22 cellular contexts compared by ENCODE assay signal in genomic region chr4:150773032-150773431, GRCh38.
A peak's percentile ranks its signal among the peaks of the same experiment; 100 is the strongest.
DNase-seq lines count a peak whose midpoint lies in the region; TF ChIP-seq lines count a peak whose summit lies in the region.
"Had no signal": no experiment of that assay in that cellular context is flagged by ENCODE, and none has a peak within 500 bp of the region (broad histone marks: within the 10 kb centered on the region; RNA-seq: fewer than 3 reads in every experiment).

No MANE protein-coding gene starts in this region.

- H3K79me2 ChIP-seq in SK-N-SH (ENCODE audit: insufficient read depth) = no peaks in the 10 kb centered on the region

- no peak overlapping the region for H3K9ac ChIP-seq in SK-N-SH
- H3K9ac ChIP-seq: BLaER1 had no signal

- H3F3A ChIP-seq in SK-N-SH (replicated peaks; ENCODE audit: insufficient read depth) = peaks cover 8% of the 10 kb centered on the region

- TF ChIP-seq CTCF in BE2C (IDR thresholded peaks at IDR 0.05; ENCODE audit: low read depth, low read length) (peak; percentile 9; the same call in 1 of the 2 replicates), SK-N-SH (IDR thresholded peaks at IDR 0.05) (no peak)

- peaks cover 21% of the 10 kb centered on the region for H3K4me1 ChIP-seq in BE2C
- H3K4me1 ChIP-seq in SK-N-SH (ENCODE audit: control insufficient read depth in 1 of 2, insufficient read depth in 2 of 2, low read depth in 1 of 2, low read length in 1 of 2) = peaks cover 0 to 10% of the 10 kb centered on the region in 2 experiments; a peak in 2 of 4 replicates

- CTCF ChIA-PET in SK-N-SH (lab: Yijun Ruan, JAX) = no interaction called here

- WGBS in SK-N-SH (ENCODE audit: low lambda C conversion rate) = 60% methylated on average over 4 of the region's 4 CpGs

- H3K27me3 ChIP-seq in BE2C = no peaks in the 10 kb centered on the region
- H3K27me3 ChIP-seq in SK-N-SH (ENCODE audit: insufficient read depth) = no peaks in the 10 kb centered on the region
- H3K27me3 ChIP-seq: BLaER1 had no signal

- peak in 1 of 2 experiments; percentile 81; a peak in 2 of 4 replicates for TF ChIP-seq EP300 in SK-N-SH (IDR thresholded peaks at IDR 0.05; ENCODE audit: borderline replicate concordance in 1 of 2, low read depth in 1 of 2, low read length in 1 of 2)

- peak overlapping the region in 1 of 2 experiments; percentile 60; a peak in 1 of 4 replicates for H3K27ac ChIP-seq in SK-N-SH (ENCODE audit: low read depth in 2 of 2, low read length in 1 of 2)
- H3K27ac ChIP-seq: 22Rv1, A549, BLaER1 had no signal

- H3K4me3 ChIP-seq in BE2C (ENCODE audit: low read depth, low read length) (no peak overlapping the region), SK-N-SH (ENCODE audit: low read depth in 2 of 2, low read length in 1 of 2) (no peak overlapping the region)
- H3K4me3 ChIP-seq: A549, BLaER1, GM12878 had no signal

- H3K4me2 ChIP-seq in SK-N-SH = no peak overlapping the region
- H3K4me2 ChIP-seq: A549, BLaER1 had no signal

- intact Hi-C loops in posterior cingulate gyrus (cut with DNase I) = no loop called here

- TF ChIP-seq RAD21 in SK-N-SH (IDR thresholded peaks at IDR 0.05; ENCODE audit: low read length) = 0 out of 2 replicates have a peak, but pooled peaks have one; percentile 26

- H3K36me3 ChIP-seq in BE2C (no peaks in the 10 kb centered on the region; the same call in 1 of the 2 replicates), SK-N-SH (replicated peaks in 1 of 2; ENCODE audit: control insufficient read depth in 1 of 2, insufficient read depth in 2 of 2, low read length in 1 of 2) (no peaks in the 10 kb centered on the region)

- POLR2A ChIA-PET in SK-N-SH (lab: Yijun Ruan, JAX) = no interaction called here

- no peaks in the 10 kb centered on the region for H4K20me1 ChIP-seq in SK-N-SH (ENCODE audit: insufficient read depth)
- H4K20me1 ChIP-seq: BLaER1 had no signal

- H2AFZ ChIP-seq in SK-N-SH (ENCODE audit: low read depth) = no peak overlapping the region

- no peaks in the 10 kb centered on the region for H3K9me3 ChIP-seq in BE2C
- no peaks in the 10 kb centered on the region for H3K9me3 ChIP-seq in SK-N-SH
- H3K9me3 ChIP-seq: A549, BLaER1 had no signal

- no peaks in the 10 kb centered on the region for H3K9me2 ChIP-seq in SK-N-SH

- no peak for DNase-seq in BE2C
- peak; percentile 31 for DNase-seq in SK-N-SH
- peak; percentile 9 for DNase-seq in left kidney (ENCODE audit: low read depth, low spot score)
- DNase-seq in posterior cingulate gyrus = no peak
- DNase-seq in NCI-H1930 (lab: John Stamatoyannopoulos, UW) = no peak
- DNase-seq: AML-193; C1 segment of cervical spinal cord; CD4-positive, alpha-beta memory T cell; CD4-positive, CD25-positive, alpha-beta regulatory T cell; CD8-positive, alpha-beta memory T cell; COR-L47; DMS 273 treated with DMSO at 0.1 percent for 48 hours; DMS153; DMS53; DMS79; DND-41; EL; GDM1 had no signal

TF ChIP-seq in SK-N-SH, 30 proteins besides CTCF, POLR2A, EP300 and RAD21:
- no peak for TF ChIP-seq NRF1 (IDR thresholded peaks at IDR 0.05; ENCODE audit: low read depth, low read length)
- TF ChIP-seq ZBTB33 (IDR thresholded peaks at IDR 0.05; ENCODE audit: borderline replicate concordance, low read depth) = no peak
- peak; percentile 12 for TF ChIP-seq CHD2 (IDR thresholded peaks at IDR 0.05; ENCODE audit: low read length, partially characterized antibody)
- TF ChIP-seq GATA2 (CRISPR knock-in tag; IDR thresholded peaks at IDR 0.05) = peak; percentile 84

Comparison
In these comparisons a context has a peak if more than half of its experiments do, and no peak if none do; other contexts are left out.
1. DNase-seq: peak in SK-N-SH (single experiment) and left kidney (single experiment); none in BE2C (single experiment), posterior cingulate gyrus (0 of 10) and NCI-H1930 (0 of 2).